ENCODE assay signal across 9 cellular contexts in genomic region chr17:42051013-42051400, GRCh38. TPM values are rescaled to one million over a fixed set of nuclear protein-coding genes. Genes with fewer than 3 reads are reported as not detected.
DNase-seq lines count a peak whose midpoint lies in the region; ATAC-seq and TF ChIP-seq lines count a peak whose summit lies in the region.
"Had no signal": no experiment of that assay in that cellular context is flagged by ENCODE, and none has a peak within 500 bp of the region (broad histone marks: within the 10 kb centered on the region; RNA-seq: fewer than 3 reads in every experiment).

No MANE protein-coding gene starts in this region.

- H3K9me3 Mint-ChIP-seq in GM23338, result no peaks in the 10 kb centered on the region
- no peaks in the 10 kb centered on the region for H3K9me3 Mint-ChIP-seq in activated CD8-positive, alpha-beta T cell treated with anti-CD3 and anti-CD28 coated beads for 36 hours

- no peak for TF ChIP-seq POLR2A in gastrocnemius medialis (IDR thresholded peaks at IDR 0.05)

- H3F3A ChIP-seq in GM23338 (replicated peaks; ENCODE audit: low read depth), result 0 out of 2 replicates have a peak, but pooled peaks cover 7% of the 10 kb centered on the region

- no peak for TF ChIP-seq CTCF in GM23338 (conservative IDR thresholded peaks at IDR 0.05; ENCODE audit: low read depth in 2 of 2)
- TF ChIP-seq CTCF in activated CD8-positive, alpha-beta T cell treated with anti-CD3 and anti-CD28 coated beads for 36 hours (IDR thresholded peaks at IDR 0.05), result no peak
- TF ChIP-seq CTCF in gastrocnemius medialis (IDR thresholded peaks at IDR 0.05 in 4 of 5, conservative IDR thresholded peaks at IDR 0.05 in 1 of 5), result no peak
- TF ChIP-seq CTCF in foreskin keratinocyte (conservative IDR thresholded peaks at IDR 0.05), result no peak
- TF ChIP-seq CTCF in GM10248 (IDR thresholded peaks at IDR 0.05; ENCODE audit: control extremely low read depth, extremely low read depth, low read depth, missing control alignments), result no peak

- no peak overlapping the region for H2AFZ ChIP-seq in GM23338

- H3K36me3 ChIP-seq in GM23338 (ENCODE audit: insufficient read depth), result no peaks in the 10 kb centered on the region
- no peaks in the 10 kb centered on the region for H3K36me3 ChIP-seq in iPS-15b (ENCODE audit: control insufficient read depth, insufficient read depth, low read length)
- H3K36me3 ChIP-seq in gastrocnemius medialis, result no peaks in the 10 kb centered on the region
- H3K36me3 ChIP-seq: neutrophil had no signal

- peak overlapping the region; percentile 84 for H3K4me3 Mint-ChIP-seq in GM23338
- peak overlapping the region; percentile 47 for H3K4me3 Mint-ChIP-seq in activated CD8-positive, alpha-beta T cell treated with anti-CD3 and anti-CD28 coated beads for 36 hours

- POLR2A ChIA-PET in activated CD8-positive, alpha-beta T cell treated with anti-CD3 and anti-CD28 coated beads for 36 hours (lab: Charles Lee), result interaction anchor here (1.4 kb wide), 1 partner anchor 21 kb away, joined by 3 read pairs; no protein-coding TSS in a partner anchor
- POLR2A ChIA-PET in GM10248 (lab: Yijun Ruan, JAX), result no interaction called here

- CTCF ChIA-PET in activated CD8-positive, alpha-beta T cell treated with anti-CD3 and anti-CD28 coated beads for 36 hours (lab: Charles Lee), result interaction anchor here (0.6 to 1.6 kb wide), 7 partner anchors 10 to 50 kb away, joined by 3 to 9 read pairs (median 4); partner anchors contain the start of gene NKIRAS2
- CTCF ChIA-PET in GM10248 (lab: Yijun Ruan, JAX), result interaction anchor here (0.8 to 1.3 kb wide), 7 partner anchors 10 to 79 kb away, joined by 3 to 7 read pairs (median 4); partner anchors contain the start of gene NKIRAS2

- no peak overlapping the region for H3K9ac ChIP-seq in iPS-15b (ENCODE audit: low read depth, low read length)

- H3K4me1 Mint-ChIP-seq in GM23338, result peaks cover 51% of the 10 kb centered on the region
- peaks cover 6% of the 10 kb centered on the region for H3K4me1 Mint-ChIP-seq in activated CD8-positive, alpha-beta T cell treated with anti-CD3 and anti-CD28 coated beads for 36 hours (ENCODE audit: low read depth)

- no peaks in the 10 kb centered on the region for H3K79me2 ChIP-seq in GM23338 (replicated peaks; ENCODE audit: insufficient read depth)

- H4K20me1 ChIP-seq in GM23338 (replicated peaks; ENCODE audit: insufficient read depth), result no peaks in the 10 kb centered on the region

- H3K27me3 ChIP-seq in GM23338 (ENCODE audit: insufficient read depth), result no peaks in the 10 kb centered on the region
- H3K27me3 ChIP-seq in iPS-15b (ENCODE audit: control insufficient read depth, insufficient read depth, low read length), result peaks cover 10% of the 10 kb centered on the region
- H3K27me3 ChIP-seq in gastrocnemius medialis, result peaks cover 0 to 4% (median 0%) of the 10 kb centered on the region in 3 donors
- H3K27me3 ChIP-seq in foreskin keratinocyte, result peaks cover 62% of the 10 kb centered on the region

- no peaks in the 10 kb centered on the region for H3K9me2 ChIP-seq in GM23338 (ENCODE audit: insufficient read depth)

- H3K4me3 ChIP-seq in GM23338, result peak overlapping the region; percentile 63
- peak overlapping the region; percentile 72 for H3K4me3 ChIP-seq in iPS-15b (ENCODE audit: low read depth, low read length)
- peak overlapping the region; percentile 55 to 71 (median 64) for H3K4me3 ChIP-seq in gastrocnemius medialis

- H3K4me1 ChIP-seq in GM23338 (ENCODE audit: insufficient read depth) (peaks cover 34% of the 10 kb centered on the region), iPS-15b (ENCODE audit: control insufficient read depth, insufficient read depth, low read length) (peaks cover 2% of the 10 kb centered on the region), gastrocnemius medialis (peaks cover 0 to 3% of the 10 kb centered on the region in 2 donors), foreskin keratinocyte (no peaks in the 10 kb centered on the region)

- no peak for DNase-seq in GM23338 (ENCODE audit: low spot score)
- DNase-seq in activated CD8-positive, alpha-beta T cell treated with anti-CD3 and anti-CD28 coated beads for 36 hours, result no peak
- no peak for DNase-seq in gastrocnemius medialis
- no peak for DNase-seq in foreskin keratinocyte
- DNase-seq in GM10248 (ENCODE audit: extremely low spot score), result no peak

- in situ Hi-C loops in gastrocnemius medialis (cut with MboI; ENCODE audit: low sequenced_read_pairs in 4 of 4), result no loop called here

- H3K27me3 Mint-ChIP-seq in GM23338 (ENCODE audit: insufficient read depth, low read depth, poor library complexity), result peaks cover 22% of the 10 kb centered on the region
- H3K27me3 Mint-ChIP-seq in activated CD8-positive, alpha-beta T cell treated with anti-CD3 and anti-CD28 coated beads for 36 hours, result peaks cover 29% of the 10 kb centered on the region

- H3K9me3 ChIP-seq in iPS-15b (ENCODE audit: control insufficient read depth, insufficient read depth, low read length) (no peaks in the 10 kb centered on the region), gastrocnemius medialis (no peaks in the 10 kb centered on the region)
- H3K9me3 ChIP-seq: neutrophil had no signal

- H3K27ac Mint-ChIP-seq in GM23338, result no peak overlapping the region
- no peak overlapping the region for H3K27ac Mint-ChIP-seq in activated CD8-positive, alpha-beta T cell treated with anti-CD3 and anti-CD28 coated beads for 36 hours

- intact Hi-C loops in activated CD8-positive, alpha-beta T cell treated with anti-CD3 and anti-CD28 coated beads for 36 hours (cut with micrococcal nuclease), result no loop called here
- intact Hi-C loops in gastrocnemius medialis (cut with DNase I; ENCODE audit: low total_unique reads), result loop anchor here (2.0 kb wide), 1 partner anchor 26 kb away; no protein-coding TSS in a partner anchor

- peak overlapping the region; percentile 84 for H3K4me2 ChIP-seq in GM23338

- no peak overlapping the region for H3K27ac ChIP-seq in GM23338 (ENCODE audit: low read depth)
- H3K27ac ChIP-seq in gastrocnemius medialis, result no peak overlapping the region
- no peak overlapping the region for H3K27ac ChIP-seq in foreskin keratinocyte
- H3K27ac ChIP-seq: neutrophil had no signal

- no peaks in the 10 kb centered on the region for H3K36me3 Mint-ChIP-seq in GM23338 (ENCODE audit: low read depth)
- H3K36me3 Mint-ChIP-seq in activated CD8-positive, alpha-beta T cell treated with anti-CD3 and anti-CD28 coated beads for 36 hours (ENCODE audit: low read depth), result no peaks in the 10 kb centered on the region

- peak; percentile 2; the same call in 2 of the 3 replicates for ATAC-seq in GM23338
- no peak for ATAC-seq in activated CD8-positive, alpha-beta T cell treated with anti-CD3 and anti-CD28 coated beads for 36 hours
- peak in 1 of 2 donors; percentile 11 for ATAC-seq in gastrocnemius medialis
- ATAC-seq in GM19455 (IDR thresholded peaks at IDR 0.05; ENCODE audit: unreplicated experiment), result no peak
- ATAC-seq in foreskin keratinocyte, result no peak
- no peak for ATAC-seq in HG02938 (IDR thresholded peaks at IDR 0.05; ENCODE audit: unreplicated experiment)

TF ChIP-seq in GM23338, 12 proteins besides CTCF, POLR2A, EP300 and RAD21 (continues in another document):
- TF ChIP-seq ETS1 (IDR thresholded peaks at IDR 0.05), result no peak

RNA-seq across cellular contexts. Expression of gene C17orf113, which starts 0.6 kb away (rescaled TPM):
- 1.8 and 2.1 TPM in 2 replicates for total RNA-seq in GM23338 (2014; rRNA removed; shearing (Covaris generic))
- polyA plus RNA-seq in GM23338 (2016; fragmentation: Nextera tagmentation; extraction: Ambion mirVana), result 0.29 and 0.38 TPM in 2 replicates
- under 1 TPM; 0.72 to 0.77 TPM for total RNA-seq in activated CD8-positive, alpha-beta T cell treated with anti-CD3 and anti-CD28 coated beads for 36 hours
- total RNA-seq in gastrocnemius medialis, result under 1 TPM; 0.13 to 0.86 (median 0.38) TPM
- total RNA-seq in foreskin keratinocyte, result 0.18 and 0.31 TPM in 2 replicates
- 0.12 and 0.17 TPM in 2 replicates for polyA plus RNA-seq in foreskin keratinocyte

RNA-seq across cellular contexts. Expression of gene NKIRAS2, which starts 31.1 kb away (rescaled TPM):
- total RNA-seq in GM23338 (2014; rRNA removed; shearing (Covaris generic)), result 42.5 and 52.9 TPM in 2 replicates
- polyA plus RNA-seq in GM23338 (2016; fragmentation: Nextera tagmentation; extraction: Ambion mirVana), result 31.3 and 31.7 TPM in 2 replicates
- 10 to 100 TPM; 13.8 to 15.0 TPM for total RNA-seq in activated CD8-positive, alpha-beta T cell treated with anti-CD3 and anti-CD28 coated beads for 36 hours
- 10 to 100 TPM; 48.8 to 77.0 (median 63.4) TPM for total RNA-seq in gastrocnemius medialis
- total RNA-seq in foreskin keratinocyte, result 17.1 TPM in 2 replicates
- 18.6 and 20.0 TPM in 2 replicates for polyA plus RNA-seq in foreskin keratinocyte

RNA-seq across cellular contexts. Expression of gene DNAJC7, which starts 33.8 kb away (rescaled TPM):
- total RNA-seq in GM23338 (2014; rRNA removed; shearing (Covaris generic)), result 119 and 139 TPM in 2 replicates
- 136 and 141 TPM in 2 replicates for polyA plus RNA-seq in GM23338 (2016; fragmentation: Nextera tagmentation; extraction: Ambion mirVana)
- total RNA-seq in activated CD8-positive, alpha-beta T cell treated with anti-CD3 and anti-CD28 coated beads for 36 hours, result 10 to 100 TPM; 86.7 to 90.3 TPM
- 10 to 100 TPM; 64.4 to 78.9 (median 66.4) TPM for total RNA-seq in gastrocnemius medialis
- 96.5 and 102 TPM in 2 replicates for total RNA-seq in foreskin keratinocyte
- 98.8 and 101 TPM in 2 replicates for polyA plus RNA-seq in foreskin keratinocyte

RNA-seq across cellular contexts. Expression of gene ZNF385C, which starts 47.3 kb away (rescaled TPM):
- total RNA-seq in GM23338 (2014; rRNA removed; shearing (Covaris generic)), result 1.9 and 4.6 TPM in 2 replicates
- polyA plus RNA-seq in GM23338 (2016; fragmentation: Nextera tagmentation; extraction: Ambion mirVana) (2.5 and 3.1 TPM in 2 replicates), foreskin keratinocyte (0.06 and 0.15 TPM in 2 replicates)
- 1 to 10 TPM; 1.3 TPM for total RNA-seq in activated CD8-positive, alpha-beta T cell treated with anti-CD3 and anti-CD28 coated beads for 36 hours
- total RNA-seq in gastrocnemius medialis (under 1 TPM in 2 of 4 donors, not detected in 2; 0.26 to 0.78 TPM), foreskin keratinocyte (0.04 TPM in 1 of 2 replicates, not detected in the other)
